1 cellular context compared by ENCODE assay signal in genomic region chr19:48646192-48646911, GRCh38.
TF ChIP-seq lines count a peak whose summit lies in the region.

No MANE protein-coding gene starts in this region.

TF ChIP-seq in HepG2, 621 proteins besides CTCF, POLR2A, EP300 and RAD21 (continued from another document and continues in another):
- no peak for TF ChIP-seq ZUFSP (CRISPR knock-in tag; IDR thresholded peaks at IDR 0.05; ENCODE audit: borderline replicate concordance)
- TF ChIP-seq ZNF607 (CRISPR knock-in tag; IDR thresholded peaks at IDR 0.05; ENCODE audit: borderline replicate concordance) = 0 out of 2 replicates have a peak, but pooled peaks have one; percentile 39
- TF ChIP-seq GLMP (CRISPR knock-in tag; IDR thresholded peaks at IDR 0.05; ENCODE audit: borderline replicate concordance) = no peak
- no peak for TF ChIP-seq SNAPC4 (CRISPR knock-in tag; IDR thresholded peaks at IDR 0.05)
- no peak for TF ChIP-seq ZSCAN30 (CRISPR knock-in tag; IDR thresholded peaks at IDR 0.05)
- no peak for TF ChIP-seq RFXAP (CRISPR knock-in tag; IDR thresholded peaks at IDR 0.05; ENCODE audit: borderline replicate concordance)
- TF ChIP-seq JUND (CRISPR knock-in tag; IDR thresholded peaks at IDR 0.05) = no peak
- TF ChIP-seq ARID4A (CRISPR knock-in tag; IDR thresholded peaks at IDR 0.05; ENCODE audit: borderline replicate concordance) = peak; percentile 38; the same call in 1 of the 2 replicates
- no peak for TF ChIP-seq KDM6A (CRISPR knock-in tag; IDR thresholded peaks at IDR 0.05; ENCODE audit: low read depth)
- no peak for TF ChIP-seq HMG20A (CRISPR knock-in tag; IDR thresholded peaks at IDR 0.05; ENCODE audit: borderline replicate concordance)
- no peak for TF ChIP-seq ZNF256 (CRISPR knock-in tag; conservative IDR thresholded peaks at IDR 0.05)
- TF ChIP-seq ZNF362 (CRISPR knock-in tag; IDR thresholded peaks at IDR 0.05; ENCODE audit: borderline replicate concordance) = no peak
- TF ChIP-seq NPAS2 (CRISPR knock-in tag; IDR thresholded peaks at IDR 0.05; ENCODE audit: borderline replicate concordance) = no peak
- no peak for TF ChIP-seq CHCHD3 (CRISPR knock-in tag; IDR thresholded peaks at IDR 0.05)
- TF ChIP-seq TOE1 (CRISPR knock-in tag; IDR thresholded peaks at IDR 0.05) = no peak
- TF ChIP-seq PHF8 (CRISPR knock-in tag; IDR thresholded peaks at IDR 0.05) = no peak
- peak; percentile 62; the same call in 1 of the 2 replicates for TF ChIP-seq ZFP91 (CRISPR knock-in tag; IDR thresholded peaks at IDR 0.05; ENCODE audit: borderline replicate concordance)
- no peak for TF ChIP-seq CBX1 (IDR thresholded peaks at IDR 0.05; ENCODE audit: low read depth)
- no peak for TF ChIP-seq HDAC2 (CRISPR knock-in tag; IDR thresholded peaks at IDR 0.05)
- TF ChIP-seq MIER2 (CRISPR knock-in tag; IDR thresholded peaks at IDR 0.05) = no peak
- TF ChIP-seq MED8 (CRISPR knock-in tag; IDR thresholded peaks at IDR 0.05; ENCODE audit: insufficient replicate concordance) = no peak
- 0 out of 2 replicates have a peak, but pooled peaks have one; percentile 23 for TF ChIP-seq SOX5 (CRISPR knock-in tag; IDR thresholded peaks at IDR 0.05; ENCODE audit: borderline replicate concordance)
- TF ChIP-seq DDIT3 (CRISPR knock-in tag; IDR thresholded peaks at IDR 0.05) = no peak
- TF ChIP-seq ZBTB33 (CRISPR knock-in tag; IDR thresholded peaks at IDR 0.05) = no peak; the same call in 1 of the 2 replicates
- no peak for TF ChIP-seq CEBPG (CRISPR knock-in tag; IDR thresholded peaks at IDR 0.05)
- TF ChIP-seq SRF (IDR thresholded peaks at IDR 0.05; ENCODE audit: low read depth, low read length) = no peak
- TF ChIP-seq CCDC6 (CRISPR knock-in tag; IDR thresholded peaks at IDR 0.05) = no peak
- TF ChIP-seq PLSCR1 (CRISPR knock-in tag; IDR thresholded peaks at IDR 0.05; ENCODE audit: borderline replicate concordance) = no peak
- no peak for TF ChIP-seq NCOA5 (CRISPR knock-in tag; IDR thresholded peaks at IDR 0.05)
- TF ChIP-seq POGK (CRISPR knock-in tag; conservative IDR thresholded peaks at IDR 0.05) = no peak
- peak; percentile 46 for TF ChIP-seq HNRNPLL (IDR thresholded peaks at IDR 0.05; ENCODE audit: low read depth, low read length, poor library complexity, severe bottlenecking)
- no peak for TF ChIP-seq SRSF9 (IDR thresholded peaks at IDR 0.05; ENCODE audit: borderline replicate concordance, insufficient read depth, low read depth, low read length, poor library complexity, severe bottlenecking)
- TF ChIP-seq ZNF704 (CRISPR knock-in tag; IDR thresholded peaks at IDR 0.05; ENCODE audit: borderline replicate concordance) = no peak
- TF ChIP-seq CERS6 (CRISPR knock-in tag; IDR thresholded peaks at IDR 0.05) = no peak
- no peak for TF ChIP-seq FOXM1 (CRISPR knock-in tag; IDR thresholded peaks at IDR 0.05)
